Comparison of ENCODE assay signal across 25 cellular contexts in the genomic region with DNA sequence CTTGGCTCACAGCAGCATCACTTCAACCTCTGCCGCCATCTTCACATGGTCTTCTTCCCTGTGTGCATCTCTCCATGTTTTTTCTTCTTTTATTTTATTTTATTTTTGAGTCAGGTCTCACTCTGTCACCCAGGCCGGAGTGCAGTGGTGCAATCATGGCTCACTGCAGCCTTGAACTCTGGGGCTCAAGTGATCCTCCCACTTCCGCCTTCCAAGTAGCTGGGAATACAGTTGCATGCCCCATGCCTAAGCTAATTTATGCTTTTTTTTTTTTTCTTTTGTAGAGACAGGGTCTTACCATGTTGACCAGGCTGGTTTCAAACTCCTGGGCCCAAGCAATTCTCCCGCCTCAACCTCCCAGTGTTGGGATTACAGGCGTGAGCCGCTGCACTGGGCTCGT. TPM values are rescaled to one million over a fixed set of nuclear protein-coding genes. Genes with fewer than 3 reads are reported as not detected.
A peak's percentile ranks its signal among the peaks of the same experiment; 100 is the strongest.
DNase-seq lines count a peak whose midpoint lies in the region; ATAC-seq, FAIRE-seq and TF ChIP-seq lines count a peak whose summit lies in the region.
"Had no signal": no experiment of that assay in that cellular context is flagged by ENCODE, and none has a peak within 500 bp of the region (broad histone marks: within the 10 kb centered on the region; RNA-seq: fewer than 3 reads in every experiment).

No MANE protein-coding gene starts in this region.

- BruUV-seq in MCF 10A (replicated peaks; lab: Mats Ljungman, UMichigan) = no TSS peak

- H3K4me3 ChIP-seq in HL-60 (replicated peaks; ENCODE audit: insufficient read depth, low read length) (no peak overlapping the region), kidney (ENCODE audit: low read length in 2 of 2) (no peak overlapping the region)
- H3K4me3 ChIP-seq in naive thymus-derived CD4-positive, alpha-beta T cell (ENCODE audit: low read length) = no peak overlapping the region
- H3K4me3 ChIP-seq: body of pancreas, left lung, spleen had no signal

- H3K4me3 Mint-ChIP-seq in CD4-positive, alpha-beta T cell = peak overlapping the region; percentile 65
- H3K4me3 Mint-ChIP-seq in activated T-helper 17 cell treated with anti-CD3 and anti-CD28 coated beads, Interleukin-2, amount 50 U/mL, for 72 hours = peak overlapping the region; percentile 87
- peak overlapping the region in 8 of 10 donors; percentile 10 to 94 (median 78) for H3K4me3 Mint-ChIP-seq in naive thymus-derived CD4-positive, alpha-beta T cell
- no peak overlapping the region for H3K4me3 Mint-ChIP-seq in MCF 10A (ENCODE audit: unreplicated experiment)
- H3K4me3 Mint-ChIP-seq: activated B cell treated with CpG ODN at 0.5 μM for 24 hours; activated CD4-positive, alpha-beta memory T cell treated with anti-CD3 and anti-CD28 coated beads, Interleukin-2, amount 10 ng/mL, durations not matched to agents 7 days and 5 days; activated naive CD8-positive, alpha-beta T cell treated with anti-CD3 and anti-CD28 coated beads, Interleukin-2, amount 10 ng/mL, durations not matched to agents 7 days and 5 days had no signal

- CTCF ChIA-PET in CD4-positive, alpha-beta T cell (lab: Charles Lee) = no interaction called here
- CTCF ChIA-PET in naive thymus-derived CD4-positive, alpha-beta T cell (lab: Charles Lee) = no interaction called here
- CTCF ChIA-PET in MCF 10A (lab: Yijun Ruan, JAX) = interaction anchor here (0.7 to 1.0 kb wide), 2 partner anchors 26 to 277 kb away, joined by 4 to 7 read pairs; no protein-coding TSS in a partner anchor

- peaks cover 5 to 9% of the 10 kb centered on the region in 2 donors for H3K4me1 ChIP-seq in naive thymus-derived CD4-positive, alpha-beta T cell (ENCODE audit: control insufficient read depth in 2 of 2, insufficient read depth in 2 of 2, low read length in 2 of 2)
- H3K4me1 ChIP-seq in kidney (ENCODE audit: control insufficient read depth in 1 of 2, insufficient read depth in 1 of 2, low read depth in 1 of 2, low read length in 2 of 2) = peaks cover 0 to 3% of the 10 kb centered on the region in 2 donors

- H3K9me3 Mint-ChIP-seq in CD4-positive, alpha-beta T cell = no peaks in the 10 kb centered on the region
- no peaks in the 10 kb centered on the region for H3K9me3 Mint-ChIP-seq in activated T-helper 17 cell treated with anti-CD3 and anti-CD28 coated beads, Interleukin-2, amount 50 U/mL, for 72 hours
- peaks cover 0 to 5% (median 0%) of the 10 kb centered on the region in 11 donors for H3K9me3 Mint-ChIP-seq in naive thymus-derived CD4-positive, alpha-beta T cell
- H3K9me3 Mint-ChIP-seq in MCF 10A (ENCODE audit: unreplicated experiment) = no peaks in the 10 kb centered on the region

- no peaks in the 10 kb centered on the region for H3K36me3 ChIP-seq in naive thymus-derived CD4-positive, alpha-beta T cell (ENCODE audit: control insufficient read depth in 2 of 3, insufficient read depth in 3 of 3, low read length in 3 of 3)
- H3K36me3 ChIP-seq in kidney (ENCODE audit: control insufficient read depth in 1 of 2, insufficient read depth in 2 of 2, low read length in 2 of 2) = peaks cover 0 to 8% of the 10 kb centered on the region in 2 donors
- H3K36me3 ChIP-seq: left lung had no signal

- peaks cover 21% of the 10 kb centered on the region for H3K36me3 Mint-ChIP-seq in CD4-positive, alpha-beta T cell (ENCODE audit: low read depth)
- H3K36me3 Mint-ChIP-seq in activated T-helper 17 cell treated with anti-CD3 and anti-CD28 coated beads, Interleukin-2, amount 50 U/mL, for 72 hours (ENCODE audit: low read depth) = peaks cover 12% of the 10 kb centered on the region
- H3K36me3 Mint-ChIP-seq in naive thymus-derived CD4-positive, alpha-beta T cell = peaks cover 6 to 21% (median 8%) of the 10 kb centered on the region in 5 donors
- H3K36me3 Mint-ChIP-seq in MCF 10A (ENCODE audit: insufficient read depth, unreplicated experiment) = no peaks in the 10 kb centered on the region

- FAIRE-seq in kidney (lab: Jason Lieb, UNC) = no peak
- FAIRE-seq: GM18507 had no signal

- peaks cover 17% of the 10 kb centered on the region for H3K4me1 Mint-ChIP-seq in CD4-positive, alpha-beta T cell (ENCODE audit: low read depth)
- H3K4me1 Mint-ChIP-seq in activated T-helper 17 cell treated with anti-CD3 and anti-CD28 coated beads, Interleukin-2, amount 50 U/mL, for 72 hours = peaks cover 11% of the 10 kb centered on the region
- peaks cover 7 to 21% (median 15%) of the 10 kb centered on the region in 7 donors for H3K4me1 Mint-ChIP-seq in naive thymus-derived CD4-positive, alpha-beta T cell
- H3K4me1 Mint-ChIP-seq in MCF 10A (ENCODE audit: insufficient read depth, unreplicated experiment) = peaks cover 6% of the 10 kb centered on the region

- POLR2A ChIA-PET in CD4-positive, alpha-beta T cell (lab: Charles Lee) = no interaction called here
- POLR2A ChIA-PET in naive thymus-derived CD4-positive, alpha-beta T cell (lab: Charles Lee) = no interaction called here
- POLR2A ChIA-PET in MCF 10A (lab: Yijun Ruan, JAX) = interaction anchor here (0.6 to 0.7 kb wide), 2 partner anchors 10 to 46 kb away, joined by 3 read pairs; no protein-coding TSS in a partner anchor

- no peak for TF ChIP-seq CTCF in CD4-positive, alpha-beta T cell (IDR thresholded peaks at IDR 0.05)
- TF ChIP-seq CTCF in HL-60 (IDR thresholded peaks at IDR 0.05; ENCODE audit: insufficient read depth, low read length) (no peak), kidney (IDR thresholded peaks at IDR 0.05; ENCODE audit: borderline replicate concordance, extremely low read depth, insufficient read depth) (no peak), MCF 10A (IDR thresholded peaks at IDR 0.05; ENCODE audit: unreplicated experiment) (no peak)

- no peak for ATAC-seq in CD4-positive, alpha-beta T cell (ENCODE audit: poor library complexity)
- no peak for ATAC-seq in activated T-helper 17 cell treated with anti-CD3 and anti-CD28 coated beads, Interleukin-2, amount 50 U/mL, for 72 hours (replicated peaks)
- no peak for ATAC-seq in naive thymus-derived CD4-positive, alpha-beta T cell
- ATAC-seq: body of pancreas, left lung, PC-3 had no signal

- no peak overlapping the region for H3K9ac ChIP-seq in kidney (ENCODE audit: low read length in 2 of 2)

- no peak for DNase-seq in CD4-positive, alpha-beta T cell
- DNase-seq in HL-60 (ENCODE audit: low read depth in 1 of 2, low spot score in 1 of 2) (peak in 1 of 2 experiments; percentile 11), kidney (no peak), MCF 10A (ENCODE audit: unreplicated experiment) (no peak), C1 segment of cervical spinal cord (lab: John Stamatoyannopoulos, UW) (no peak)
- DNase-seq in naive thymus-derived CD4-positive, alpha-beta T cell = no peak
- no peak for DNase-seq in stimulated activated naive CD4-positive, alpha-beta T cell treated with Interleukin-2 at 50 U/mL for 16 hours (lab: John Stamatoyannopoulos, UW)
- DNase-seq: activated B cell treated with CpG ODN at 0.5 μM for 24 hours; activated CD4-positive, alpha-beta memory T cell treated with anti-CD3 and anti-CD28 coated beads, Interleukin-2, amount 10 ng/mL, durations not matched to agents 7 days and 5 days; activated naive CD8-positive, alpha-beta T cell treated with anti-CD3 and anti-CD28 coated beads, Interleukin-2, amount 10 ng/mL, durations not matched to agents 7 days and 5 days; activated T-cell treated with anti-CD3 and anti-CD28 coated beads for 4 hours; AML-193; body of pancreas; DMS 273 treated with DMSO at 0.1 percent for 48 hours; endodermal cell; left lung; NCI-H774; nucleus accumbens; PC-3; retina; SHP77; spleen; stimulated activated CD4-positive, alpha-beta T cell treated with anti-CD3 and anti-CD28 coated beads, Interleukin-4, amount 100 ng/mL, for 24 hours had no signal

- no peaks in the 10 kb centered on the region for H3K9me3 ChIP-seq in CD4-positive, alpha-beta T cell (ENCODE audit: control insufficient read depth, low read length)
- H3K9me3 ChIP-seq in naive thymus-derived CD4-positive, alpha-beta T cell (ENCODE audit: control insufficient read depth in 2 of 3, low read length in 3 of 3) = no peaks in the 10 kb centered on the region
- H3K9me3 ChIP-seq in kidney (ENCODE audit: control insufficient read depth in 1 of 2, low read length in 2 of 2) = no peaks in the 10 kb centered on the region
- H3K9me3 ChIP-seq: body of pancreas, left lung had no signal

- H3K27me3 Mint-ChIP-seq in CD4-positive, alpha-beta T cell = no peaks in the 10 kb centered on the region
- no peaks in the 10 kb centered on the region for H3K27me3 Mint-ChIP-seq in activated T-helper 17 cell treated with anti-CD3 and anti-CD28 coated beads, Interleukin-2, amount 50 U/mL, for 72 hours
- H3K27me3 Mint-ChIP-seq in naive thymus-derived CD4-positive, alpha-beta T cell = no peaks in the 10 kb centered on the region
- no peaks in the 10 kb centered on the region for H3K27me3 Mint-ChIP-seq in MCF 10A (ENCODE audit: insufficient read depth, unreplicated experiment)
- H3K27me3 Mint-ChIP-seq: activated B cell treated with CpG ODN at 0.5 μM for 24 hours; activated CD4-positive, alpha-beta memory T cell treated with anti-CD3 and anti-CD28 coated beads, Interleukin-2, amount 10 ng/mL, durations not matched to agents 7 days and 5 days; activated naive CD8-positive, alpha-beta T cell treated with anti-CD3 and anti-CD28 coated beads, Interleukin-2, amount 10 ng/mL, durations not matched to agents 7 days and 5 days had no signal

- H3K27ac Mint-ChIP-seq in CD4-positive, alpha-beta T cell = peak overlapping the region; percentile 27
- H3K27ac Mint-ChIP-seq in activated T-helper 17 cell treated with anti-CD3 and anti-CD28 coated beads, Interleukin-2, amount 50 U/mL, for 72 hours = no peak overlapping the region
- H3K27ac Mint-ChIP-seq in naive thymus-derived CD4-positive, alpha-beta T cell = peak overlapping the region in 3 of 9 donors; percentile 32 to 91 (median 67)
- no peak overlapping the region for H3K27ac Mint-ChIP-seq in MCF 10A (ENCODE audit: low read depth, unreplicated experiment)
- H3K27ac Mint-ChIP-seq: activated B cell treated with CpG ODN at 0.5 μM for 24 hours; activated CD4-positive, alpha-beta memory T cell treated with anti-CD3 and anti-CD28 coated beads, Interleukin-2, amount 10 ng/mL, durations not matched to agents 7 days and 5 days; activated naive CD8-positive, alpha-beta T cell treated with anti-CD3 and anti-CD28 coated beads, Interleukin-2, amount 10 ng/mL, durations not matched to agents 7 days and 5 days; endodermal cell had no signal

- no peaks in the 10 kb centered on the region for H3K27me3 ChIP-seq in CD4-positive, alpha-beta T cell (ENCODE audit: control insufficient read depth, insufficient read depth, low read length)
- no peaks in the 10 kb centered on the region for H3K27me3 ChIP-seq in HL-60 (ENCODE audit: insufficient read depth, poor library complexity, severe bottlenecking)
- H3K27me3 ChIP-seq in naive thymus-derived CD4-positive, alpha-beta T cell (ENCODE audit: control insufficient read depth in 2 of 2, insufficient read depth in 2 of 2, low read length in 2 of 2) = no peaks in the 10 kb centered on the region
- H3K27me3 ChIP-seq: body of pancreas, left lung, spleen had no signal

- intact Hi-C loops in CD4-positive, alpha-beta T cell (cut with DNase I, micrococcal nuclease) = loop anchor here in 1 of 2 experiments (5.0 to 10.0 kb wide), 3 partner anchors 512 to 1881 kb away; a partner anchor contains a TSS
- intact Hi-C loops in naive thymus-derived CD4-positive, alpha-beta T cell (cut with micrococcal nuclease) = no loop called here
- intact Hi-C loops in kidney (cut with DNase I) (no loop called here), MCF 10A (cut with micrococcal nuclease) (no loop called here)

- H3K27ac ChIP-seq in CD4-positive, alpha-beta T cell (ENCODE audit: low read depth, low read length) = no peak overlapping the region
- H3K27ac ChIP-seq in HL-60 (replicated peaks) (peak overlapping the region; percentile 85), kidney (ENCODE audit: low read depth in 2 of 2, low read length in 2 of 2) (no peak overlapping the region)
- H3K27ac ChIP-seq in naive thymus-derived CD4-positive, alpha-beta T cell (ENCODE audit: low read depth, low read length) = no peak overlapping the region
- H3K27ac ChIP-seq: body of pancreas, left lung, spleen had no signal

RNA-seq across cellular contexts. Expression of a gene that starts 1.9 kb away (rescaled TPM):
- 1 to 10 TPM in 1 of 2 experiments, under 1 TPM in 1; 0.93 to 1.5 TPM for total RNA-seq in CD4-positive, alpha-beta T cell
- total RNA-seq in activated T-helper 17 cell treated with anti-CD3 and anti-CD28 coated beads, Interleukin-2, amount 50 U/mL, for 72 hours = 1 to 10 TPM; 3.8 to 5.5 TPM
- total RNA-seq in naive thymus-derived CD4-positive, alpha-beta T cell = 10 to 100 TPM in 2 of 5 experiments, 1 to 10 TPM in 3; 2.1 to 10.9 (median 8.2) TPM
- polyA plus RNA-seq in naive thymus-derived CD4-positive, alpha-beta T cell = 10 to 100 TPM; 10.6 to 22.8 TPM
- total RNA-seq in kidney = 7.6 TPM
- polyA plus RNA-seq in kidney (ENCODE audit: insufficient read depth, low read depth, low replicate concordance) = 43.8 TPM
- total RNA-seq in MCF 10A (2022) = 5.1 and 6.7 TPM in 2 replicates
- total RNA-seq: PC-3 had no signal
